In the genomic region with DNA sequence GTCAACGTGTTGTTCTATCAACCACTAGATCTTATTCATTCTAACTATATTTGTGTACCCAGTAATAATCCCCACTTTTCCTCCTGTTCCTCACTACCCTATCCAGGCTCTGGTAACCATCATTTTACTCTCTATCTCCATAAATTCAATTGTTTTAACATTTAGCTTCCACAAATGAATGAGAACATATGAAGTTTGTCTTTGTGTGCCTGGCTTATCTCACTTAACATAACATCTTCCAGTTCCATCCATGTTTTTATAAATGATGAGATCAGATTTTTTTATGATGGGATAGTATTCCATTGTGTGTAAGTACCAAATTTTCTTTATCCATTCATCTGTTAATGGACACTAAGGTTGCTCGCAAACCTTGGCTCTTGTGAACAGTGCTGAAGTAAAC, we compare ENCODE assay signal across 10 cellular contexts. TPM values are rescaled to one million over a fixed set of nuclear protein-coding genes. Genes with fewer than 3 reads are reported as not detected.
"Had no signal": no experiment of that assay in that cellular context is flagged by ENCODE, and none has a peak within 500 bp of the region (broad histone marks: within the 10 kb centered on the region; RNA-seq: fewer than 3 reads in every experiment).

No MANE protein-coding gene starts in this region.

- H3K9me3 ChIP-seq: HAP-1 had no signal

- H3K4me3 Mint-ChIP-seq: GM23338, H9, HFFc6 had no signal

- DNase-seq: GM23248, GOT3, H7, H9, HCEC 1CT, HFFc6 had no signal

- H3K9me3 Mint-ChIP-seq: HFFc6 had no signal

- H3K27ac Mint-ChIP-seq: GM23338, H9, HFFc6 had no signal

- H3K4me1 ChIP-seq: HAP-1 had no signal

- H3K4me2 ChIP-seq: GM23338 had no signal

- H2AFZ ChIP-seq: GM23248, GM23338 had no signal

- H3K36me3 ChIP-seq: HAP-1 had no signal

- H3K4me3 ChIP-seq: GM23248, GM23338, HAP-1 had no signal

- H3K9ac ChIP-seq: GM23248 had no signal

- ATAC-seq: GM23338 had no signal

- H3K27ac ChIP-seq: GM23248 had no signal

RNA-seq across cellular contexts. Expression of gene IBSP, which starts 59.9 kb away (rescaled TPM):
- total RNA-seq: GM23248, GM23338, H1, H4, H7, H9, HFFc6 had no signal
- polyA plus RNA-seq: GM23248, GM23338, H1 had no signal
